Comparison of ENCODE assay signal across 21 cellular contexts in genomic region chr10:85490431-85490830, GRCh38.
"Had no signal": no experiment of that assay in that cellular context is flagged by ENCODE, and none has a peak within 500 bp of the region (broad histone marks: within the 10 kb centered on the region; RNA-seq: fewer than 3 reads in every experiment).

No MANE protein-coding gene starts in this region.

- DNase-seq: activated CD4-positive, alpha-beta T cell treated with anti-CD3 and anti-CD28 coated beads for 4 hours; activated CD8-positive, alpha-beta memory T cell treated with anti-CD3 and anti-CD28 coated beads, Interleukin-2, amount 50 U/mL, for 4 hours; activated CD8-positive, alpha-beta T cell treated with anti-CD3 and anti-CD28 coated beads, Interleukin-2, amount 10 ng/mL, durations not matched to agents 7 days and 5 days; activated effector memory CD4-positive, alpha-beta T cell treated with anti-CD3 and anti-CD28 coated beads, Interleukin-2, amount 50 U/mL, for 16 hours; activated T-cell treated with anti-CD3 and anti-CD28 coated beads, Interleukin-2, amount 50 U/mL, for 48 hours; body of pancreas; central memory CD4-positive, alpha-beta T cell; effector CD8-positive, alpha-beta T cell; esophagus squamous epithelium; heart right ventricle; mucosa of descending colon; naive thymus-derived CD4-positive, alpha-beta T cell; ovary; retina; stimulated activated CD4-positive, alpha-beta T cell treated with anti-CD3 and anti-CD28 coated beads, Interleukin-2, amount 100 ng/mL, for 48 hours; T-helper 2 cell; uterus had no signal

- ATAC-seq: activated CD8-positive, alpha-beta T cell treated with anti-CD3 and anti-CD28 coated beads, Interleukin-2, amount 10 ng/mL, durations not matched to agents 7 days and 5 days; activated naive CD4-positive, alpha-beta T cell treated with anti-CD3 and anti-CD28 coated beads, Interleukin-2, amount 50 U/mL, for 72 hours; body of pancreas; heart right ventricle; left lobe of liver; mucosa of descending colon; naive thymus-derived CD4-positive, alpha-beta T cell; stimulated activated memory B cell treated with anti-CD40 and anti-IgM and Interleukin-4, amounts not matched to agents 10 μg/mL and 1 μg/mL and 100 μg/mL, for 72 hours; WTC11 had no signal
